10 cellular contexts compared by ENCODE assay signal in genomic region chr9:89418112-89418872, GRCh38.
A peak's percentile ranks its signal among the peaks of the same experiment; 100 is the strongest.
DNase-seq lines count a peak whose midpoint lies in the region; ATAC-seq and TF ChIP-seq lines count a peak whose summit lies in the region.
"Had no signal": no experiment of that assay in that cellular context is flagged by ENCODE, and none has a peak within 500 bp of the region (broad histone marks: within the 10 kb centered on the region; RNA-seq: fewer than 3 reads in every experiment).

No MANE protein-coding gene starts in this region.

- H3K36me3 ChIP-seq in colonic mucosa, result no peaks in the 10 kb centered on the region
- H3K36me3 ChIP-seq in upper lobe of right lung, result no peaks in the 10 kb centered on the region

- H3K27ac Mint-ChIP-seq in IgD-negative memory B cell, result peak overlapping the region; percentile 63 to 96 (median 93)

- TF ChIP-seq CTCF in colonic mucosa (IDR thresholded peaks at IDR 0.05) (no peak), upper lobe of right lung (IDR thresholded peaks at IDR 0.05) (no peak)

- H3K4me1 ChIP-seq in colonic mucosa (no peaks in the 10 kb centered on the region), upper lobe of right lung (peaks cover 6% of the 10 kb centered on the region)

- no peaks in the 10 kb centered on the region for H3K27me3 Mint-ChIP-seq in IgD-negative memory B cell

- H3K4me1 Mint-ChIP-seq in IgD-negative memory B cell, result peaks cover 49 to 63% (median 58%) of the 10 kb centered on the region in 3 donors

- intact Hi-C loops in colonic mucosa (cut with DNase I), result no loop called here
- intact Hi-C loops in upper lobe of right lung (cut with DNase I), result no loop called here

- DNase-seq in stimulated activated naive CD4-positive, alpha-beta T cell treated with Interleukin-2 at 50 U/mL for 16 hours (lab: John Stamatoyannopoulos, UW), result peak; percentile 30
- DNase-seq in stimulated activated naive CD4-positive, alpha-beta T cell (lab: John Stamatoyannopoulos, UW), result no peak
- DNase-seq in colonic mucosa (no peak), upper lobe of right lung (no peak)
- DNase-seq: foreskin melanocyte had no signal

- H3K9me3 ChIP-seq in colonic mucosa, result no peaks in the 10 kb centered on the region
- no peaks in the 10 kb centered on the region for H3K9me3 ChIP-seq in upper lobe of right lung

- peak overlapping the region; percentile 6 for H3K27ac ChIP-seq in colonic mucosa
- H3K27ac ChIP-seq in upper lobe of right lung, result no peak overlapping the region
- H3K27ac ChIP-seq: RWPE1 had no signal

- H3K4me3 Mint-ChIP-seq in IgD-negative memory B cell, result peak overlapping the region; percentile 68 to 96 (median 84)

- H3K27me3 ChIP-seq in colonic mucosa, result no peaks in the 10 kb centered on the region
- no peaks in the 10 kb centered on the region for H3K27me3 ChIP-seq in upper lobe of right lung

- peak; percentile 43 for ATAC-seq in upper lobe of right lung
- no peak for ATAC-seq in GM18517 (IDR thresholded peaks at IDR 0.05; ENCODE audit: unreplicated experiment)
- ATAC-seq in activated CD4-positive, CD25-positive, alpha-beta regulatory T cell treated with anti-CD3 and anti-CD28 coated beads, Interleukin-2, amount 50 U/mL, for 24 hours, result no peak
- no peak for ATAC-seq in GM21423 (IDR thresholded peaks at IDR 0.05; ENCODE audit: unreplicated experiment)

- H3K9me3 Mint-ChIP-seq in IgD-negative memory B cell, result no peaks in the 10 kb centered on the region

- H3K4me3 ChIP-seq in colonic mucosa, result no peak overlapping the region
- H3K4me3 ChIP-seq in upper lobe of right lung, result no peak overlapping the region

- H3K9ac ChIP-seq in colonic mucosa (ENCODE audit: low read depth in 2 of 2, low read length in 2 of 2), result no peak overlapping the region

- H3K36me3 Mint-ChIP-seq in IgD-negative memory B cell, result peaks cover 9% of the 10 kb centered on the region
